In genomic region chr1:100443739-100444571, GRCh38 we compare ENCODE assay signal across 8 cellular contexts.
DNase-seq lines count a peak whose midpoint lies in the region; ATAC-seq lines count a peak whose summit lies in the region.

No MANE protein-coding gene starts in this region.

- H3K4me3 ChIP-seq in mesenchymal stem cell (ENCODE audit: insufficient read depth in 1 of 2, low read depth in 1 of 2, low read length in 2 of 2): no peak overlapping the region

- no peak overlapping the region for H4K91ac ChIP-seq in mesenchymal stem cell (ENCODE audit: low read length)

- H3K27ac ChIP-seq in mesenchymal stem cell (ENCODE audit: low read length, poor library complexity, severe bottlenecking): peak overlapping the region; percentile 56

- H3K23ac ChIP-seq in mesenchymal stem cell (ENCODE audit: low read length in 2 of 2): no peak overlapping the region

- peak overlapping the region; percentile 25 for H2AK5ac ChIP-seq in mesenchymal stem cell (ENCODE audit: low read length, severe bottlenecking)

- no peaks in the 10 kb centered on the region for H3K9me3 Mint-ChIP-seq in activated CD8-positive, alpha-beta T cell treated with anti-CD3 and anti-CD28 coated beads, Interleukin-2, amount 10 ng/mL, durations not matched to agents 7 days and 5 days (ENCODE audit: insufficient read depth)

- peaks cover 2% of the 10 kb centered on the region for H3K4me1 ChIP-seq in mesenchymal stem cell (ENCODE audit: control insufficient read depth, insufficient read depth, low read depth, low read length)

- POLR2A ChIA-PET in activated CD8-positive, alpha-beta T cell treated with anti-CD3 and anti-CD28 coated beads, Interleukin-2, amount 10 ng/mL, durations not matched to agents 7 days and 5 days (lab: Charles Lee): interaction anchor here (0.7 to 6.2 kb wide), 11 partner anchors 8 to 321 kb away, joined by 3 to 50 read pairs (median 4); partner anchors contain the start of genes CDC14A, RTCA, SASS6 and TRMT13

- no peaks in the 10 kb centered on the region for H3K27me3 Mint-ChIP-seq in activated CD8-positive, alpha-beta T cell treated with anti-CD3 and anti-CD28 coated beads, Interleukin-2, amount 10 ng/mL, durations not matched to agents 7 days and 5 days (ENCODE audit: low read depth)

- H3K9ac ChIP-seq in mesenchymal stem cell (ENCODE audit: low read length): no peak overlapping the region

- H2AFZ ChIP-seq in mesenchymal stem cell (ENCODE audit: low read depth, low read length): no peak overlapping the region

- no peak overlapping the region for H2BK5ac ChIP-seq in mesenchymal stem cell (ENCODE audit: low read depth, low read length, poor library complexity, severe bottlenecking)

- H3K36me3 ChIP-seq in mesenchymal stem cell (ENCODE audit: control insufficient read depth in 1 of 2, insufficient read depth in 2 of 2, low read depth in 1 of 2, low read length in 2 of 2): peaks cover 0 to 2% of the 10 kb centered on the region in 2 experiments

- no peaks in the 10 kb centered on the region for H3K9me3 ChIP-seq in mesenchymal stem cell (ENCODE audit: control insufficient read depth, low read length)

- 63% methylated on average over 6 of the region's 8 CpGs for WGBS in mesenchymal stem cell

- no peak overlapping the region for H2BK120ac ChIP-seq in mesenchymal stem cell (ENCODE audit: low read depth, low read length)

- H3K4me1 Mint-ChIP-seq in activated CD8-positive, alpha-beta T cell treated with anti-CD3 and anti-CD28 coated beads, Interleukin-2, amount 10 ng/mL, durations not matched to agents 7 days and 5 days (ENCODE audit: low read depth): peaks cover 81% of the 10 kb centered on the region

- CTCF ChIA-PET in activated CD8-positive, alpha-beta T cell treated with anti-CD3 and anti-CD28 coated beads, Interleukin-2, amount 10 ng/mL, durations not matched to agents 7 days and 5 days (lab: Charles Lee): interaction anchor here (0.7 to 1.7 kb wide), 10 partner anchors 9 to 310 kb away, joined by 3 to 6 read pairs (median 4); no protein-coding TSS in a partner anchor

- no peaks in the 10 kb centered on the region for H3K79me1 ChIP-seq in mesenchymal stem cell (replicated peaks; ENCODE audit: low read length, poor library complexity, severe bottlenecking)

- ATAC-seq in HG03095 (IDR thresholded peaks at IDR 0.05; ENCODE audit: unreplicated experiment): peak; percentile 76
- peak; percentile 48 for ATAC-seq in activated CD8-positive, alpha-beta T cell treated with anti-CD3 and anti-CD28 coated beads, Interleukin-2, amount 10 ng/mL, durations not matched to agents 7 days and 5 days

- no peak overlapping the region for H3K18ac ChIP-seq in mesenchymal stem cell (ENCODE audit: low read depth in 1 of 2, low read length in 2 of 2)

- no peak overlapping the region for H3K4me2 ChIP-seq in mesenchymal stem cell (ENCODE audit: low read length, poor library complexity, severe bottlenecking)

- H3K36me3 Mint-ChIP-seq in activated CD8-positive, alpha-beta T cell treated with anti-CD3 and anti-CD28 coated beads, Interleukin-2, amount 10 ng/mL, durations not matched to agents 7 days and 5 days (ENCODE audit: low read depth): peaks cover 57% of the 10 kb centered on the region

- no peak overlapping the region for H3K14ac ChIP-seq in mesenchymal stem cell (ENCODE audit: low read length in 2 of 2)

- H4K8ac ChIP-seq in mesenchymal stem cell (ENCODE audit: low read length): no peak overlapping the region

- peak; percentile 70 for DNase-seq in activated effector memory CD4-positive, alpha-beta T cell treated with anti-CD3 and anti-CD28 coated beads, Interleukin-2, amount 50 U/mL, for 16 hours
- DNase-seq in activated effector memory CD4-positive, alpha-beta T cell treated with Interleukin-2 at 50 U/mL for 16 hours: no peak
- DNase-seq in activated CD8-positive, alpha-beta T cell treated with anti-CD3 and anti-CD28 coated beads, Interleukin-2, amount 10 ng/mL, durations not matched to agents 7 days and 5 days: peak; percentile 43
- DNase-seq in mesenchymal stem cell: peak; percentile 32
- no peak for DNase-seq in SKM-1 treated with dmso at 0.1 percent for 144 hours (lab: John Stamatoyannopoulos, UW; ENCODE audit: unreplicated experiment)
- DNase-seq in DMS153 treated with DMSO at 0.1 percent for 48 hours (lab: John Stamatoyannopoulos, UW; ENCODE audit: unreplicated experiment): no peak
- DNase-seq in DMS79 treated with DMSO at 0.1 percent for 48 hours (lab: John Stamatoyannopoulos, UW): no peak

- no peak overlapping the region for H2BK15ac ChIP-seq in mesenchymal stem cell (ENCODE audit: low read depth, poor library complexity, severe bottlenecking)

- no peak overlapping the region for H3K4ac ChIP-seq in mesenchymal stem cell (ENCODE audit: low read depth in 1 of 2, low read length in 2 of 2)

- H2BK12ac ChIP-seq in mesenchymal stem cell (ENCODE audit: low read length in 2 of 2): no peak overlapping the region

- no peaks in the 10 kb centered on the region for H3K27me3 ChIP-seq in mesenchymal stem cell (ENCODE audit: control insufficient read depth in 1 of 2, insufficient read depth in 1 of 2, low read length in 2 of 2)

- peak overlapping the region; percentile 90 for H3K27ac Mint-ChIP-seq in activated CD8-positive, alpha-beta T cell treated with anti-CD3 and anti-CD28 coated beads, Interleukin-2, amount 10 ng/mL, durations not matched to agents 7 days and 5 days

- peak overlapping the region; percentile 60 for H3K4me3 Mint-ChIP-seq in activated CD8-positive, alpha-beta T cell treated with anti-CD3 and anti-CD28 coated beads, Interleukin-2, amount 10 ng/mL, durations not matched to agents 7 days and 5 days

Comparison
In these comparisons a context has a peak if more than half of its experiments do, and no peak if none do; other contexts are left out.
1. DNase-seq: peak in activated effector memory CD4-positive, alpha-beta T cell treated with anti-CD3 and anti-CD28 coated beads, Interleukin-2, amount 50 U/mL, for 16 hours (single experiment), activated CD8-positive, alpha-beta T cell treated with anti-CD3 and anti-CD28 coated beads, Interleukin-2, amount 10 ng/mL, durations not matched to agents 7 days and 5 days (single experiment) and mesenchymal stem cell (single experiment); none in activated effector memory CD4-positive, alpha-beta T cell treated with Interleukin-2 at 50 U/mL for 16 hours (single experiment), SKM-1 treated with dmso at 0.1 percent for 144 hours (single experiment), DMS153 treated with DMSO at 0.1 percent for 48 hours (single experiment) and DMS79 treated with DMSO at 0.1 percent for 48 hours (single experiment).